In genomic region chr17:68491381-68491849, GRCh38 we compare ENCODE assay signal across 10 cellular contexts. TPM values are rescaled to one million over a fixed set of nuclear protein-coding genes. Genes with fewer than 3 reads are reported as not detected.
DNase-seq lines count a peak whose midpoint lies in the region; ATAC-seq and TF ChIP-seq lines count a peak whose summit lies in the region.
"Had no signal": no experiment of that assay in that cellular context is flagged by ENCODE, and none has a peak within 500 bp of the region (broad histone marks: within the 10 kb centered on the region; RNA-seq: fewer than 3 reads in every experiment).

No MANE protein-coding gene starts in this region.

- H3K9me3 ChIP-seq in left lung (no peaks in the 10 kb centered on the region), upper lobe of left lung (no peaks in the 10 kb centered on the region)

- TF ChIP-seq EP300 in upper lobe of left lung (IDR thresholded peaks at IDR 0.05): peak in 1 of 4 donors; percentile 13

- H3K4me1 ChIP-seq in left lung: peaks cover 8 to 40% of the 10 kb centered on the region in 2 donors
- H3K4me1 ChIP-seq in upper lobe of left lung: peaks cover 25 to 39% (median 34%) of the 10 kb centered on the region in 4 donors

- H3K4me3 ChIP-seq in left lung (no peak overlapping the region), upper lobe of left lung (peak overlapping the region in 2 of 4 donors; percentile 0 to 24)
- H3K4me3 ChIP-seq: hepatocyte, SK-N-MC had no signal

- peak overlapping the region; percentile 73 to 86 for H3K27ac ChIP-seq in left lung
- H3K27ac ChIP-seq in upper lobe of left lung: peak overlapping the region; percentile 61 to 82 (median 76)
- H3K27ac ChIP-seq: hepatocyte, SK-N-MC had no signal

- ATAC-seq in left lung (peak; percentile 85), upper lobe of left lung (ENCODE audit: low FRiP score in 2 of 2) (peak; percentile 82 to 84)

- WGBS in upper lobe of left lung, 2 donors: 30 to 31% methylated on average over 5 of the region's 5 CpGs

- intact Hi-C loops in left lung (cut with DNase I): no loop called here

- TF ChIP-seq POLR2A in upper lobe of left lung (IDR thresholded peaks at IDR 0.05): peak in 1 of 4 donors; percentile 37

- DNase-seq in KBM-7 (peak; percentile 87), UCSD-AML1 (lab: John Stamatoyannopoulos, UW; ENCODE audit: unreplicated experiment) (peak; percentile 57), left lung (peak in 1 of 2 donors; percentile 71), upper lobe of left lung (peak in 1 of 2 donors; percentile 85), cerebellum (ENCODE audit: low spot score) (no peak)
- no peak for DNase-seq in central memory CD4-positive, alpha-beta T cell
- DNase-seq in effector CD4-positive, alpha-beta T cell: no peak
- DNase-seq: NCI-H187 had no signal

- in situ Hi-C loops in KBM-7 (cut with MboI; ENCODE audit: low pct_unique_long_range_greater_than_20kb, low sequenced_read_pairs): no loop called here

- no peaks in the 10 kb centered on the region for H3K36me3 ChIP-seq in left lung
- H3K36me3 ChIP-seq in upper lobe of left lung: no peaks in the 10 kb centered on the region

- H3K27me3 ChIP-seq in left lung: no peaks in the 10 kb centered on the region
- H3K27me3 ChIP-seq in upper lobe of left lung: no peaks in the 10 kb centered on the region
- H3K27me3 ChIP-seq: hepatocyte had no signal

- TF ChIP-seq CTCF in left lung (IDR thresholded peaks at IDR 0.05) (no peak), upper lobe of left lung (IDR thresholded peaks at IDR 0.05) (no peak)

RNA-seq across cellular contexts. Expression of gene PRKAR1A, which starts 20.8 kb away (rescaled TPM):
- total RNA-seq in left lung (100 to 1,000 TPM; 345 to 376 TPM), upper lobe of left lung (100 to 1,000 TPM; 161 to 490 (median 396) TPM), cerebellum (244 TPM)

RNA-seq across cellular contexts. Expression of gene WIPI1, which starts 34.1 kb away (rescaled TPM):
- total RNA-seq in left lung: 10 to 100 TPM; 52.5 to 57.1 TPM
- 100 to 1,000 TPM in 1 of 6 donors, 10 to 100 TPM in 5; 34.7 to 151 (median 44.4) TPM for total RNA-seq in upper lobe of left lung
- 18.8 TPM for total RNA-seq in cerebellum

Comparison
In these comparisons a context has a peak if more than half of its experiments do, and no peak if none do; other contexts are left out.
1. DNase-seq: peak in KBM-7 (single experiment) and UCSD-AML1 (single experiment); none in central memory CD4-positive, alpha-beta T cell (single experiment), effector CD4-positive, alpha-beta T cell (single experiment) and cerebellum (single experiment).